ENCODE assay signal across 8 cellular contexts in genomic region chr1:184036517-184036949, GRCh38. TPM values are rescaled to one million over a fixed set of nuclear protein-coding genes. Genes with fewer than 3 reads are reported as not detected.
A peak's percentile ranks its signal among the peaks of the same experiment; 100 is the strongest.
DNase-seq lines count a peak whose midpoint lies in the region; ATAC-seq and TF ChIP-seq lines count a peak whose summit lies in the region.

No MANE protein-coding gene starts in this region.

- no peaks in the 10 kb centered on the region for H3K9me3 Mint-ChIP-seq in activated T-cell treated with anti-CD3 and anti-CD28 coated beads, Interleukin-2, amount 50 U/mL, for 4 hours

- no peak for DNase-seq in AG04449 (ENCODE audit: low read depth, low spot score)
- peak; percentile 28 for DNase-seq in LHCN-M2 (ENCODE audit: low read depth)
- no peak for DNase-seq in activated T-cell treated with anti-CD3 and anti-CD28 coated beads, Interleukin-2, amount 50 U/mL, for 4 hours
- DNase-seq in germinal center (ENCODE audit: low spot score): peak; percentile 6
- DNase-seq in nucleus accumbens (lab: John Stamatoyannopoulos, UW): peak in 29 of 56 donors; percentile 42 to 88 (median 64)
- DNase-seq in NCI-H1105 treated with DMSO at 0.1 percent for 48 hours (lab: John Stamatoyannopoulos, UW): no peak
- DNase-seq in NCI-H187 treated with DMSO at 0.1 percent for 48 hours (lab: John Stamatoyannopoulos, UW): no peak

- H3K4me3 ChIP-seq in AG04449 (ENCODE audit: low read depth, low read length): peak overlapping the region; percentile 64

- CTCF ChIA-PET in AG04449 (lab: Yijun Ruan, JAX): interaction anchor here (1.0 to 1.6 kb wide), 2 partner anchors 10 to 12 kb away, joined by 3 to 5 read pairs; no protein-coding TSS in a partner anchor

- peak overlapping the region; percentile 69 for H3K4me3 Mint-ChIP-seq in activated T-cell treated with anti-CD3 and anti-CD28 coated beads, Interleukin-2, amount 50 U/mL, for 4 hours

- POLR2A ChIA-PET in AG04449 (lab: Yijun Ruan, JAX): interaction anchor here (1.9 kb wide), 1 partner anchor 15 kb away, joined by 11 read pairs; the partner anchor contains the start of gene TSEN15

- H3K27me3 Mint-ChIP-seq in activated T-cell treated with anti-CD3 and anti-CD28 coated beads, Interleukin-2, amount 50 U/mL, for 4 hours (ENCODE audit: low read depth): peaks cover 48% of the 10 kb centered on the region

- peak; percentile 27 for ATAC-seq in GM18907 (IDR thresholded peaks at IDR 0.05; ENCODE audit: unreplicated experiment)
- ATAC-seq in activated T-cell treated with anti-CD3 and anti-CD28 coated beads, Interleukin-2, amount 50 U/mL, for 4 hours: peak; percentile 16 to 22

- no peaks in the 10 kb centered on the region for H3K36me3 Mint-ChIP-seq in activated T-cell treated with anti-CD3 and anti-CD28 coated beads, Interleukin-2, amount 50 U/mL, for 4 hours (ENCODE audit: insufficient read depth)

- no peak for TF ChIP-seq CTCF in AG04449 (IDR thresholded peaks at IDR 0.05; ENCODE audit: insufficient read depth, low read length, missing control alignments)

- H3K4me1 Mint-ChIP-seq in activated T-cell treated with anti-CD3 and anti-CD28 coated beads, Interleukin-2, amount 50 U/mL, for 4 hours (ENCODE audit: low read depth): peaks cover 20% of the 10 kb centered on the region

RNA-seq across cellular contexts. Expression of gene COLGALT2, which starts 1.0 kb away (rescaled TPM):
- 1.9 and 2.1 TPM in 2 replicates for total RNA-seq in LHCN-M2 (2014; rRNA removed)
- polyA plus RNA-seq in LHCN-M2 (2012): 5.0 TPM
- total RNA-seq in activated T-cell treated with anti-CD3 and anti-CD28 coated beads, Interleukin-2, amount 50 U/mL, for 4 hours: 1 to 10 TPM in 2 of 3 donors, under 1 TPM in 1; 0.63 to 1.5 (median 1.2) TPM

RNA-seq across cellular contexts. Expression of gene TSEN15, which starts 15.0 kb away (rescaled TPM):
- total RNA-seq in LHCN-M2 (2014; rRNA removed): 59.8 and 85.3 TPM in 2 replicates
- polyA plus RNA-seq in LHCN-M2 (2012): 39.6 TPM
- 10 to 100 TPM; 54.7 to 58.9 (median 56.3) TPM for total RNA-seq in activated T-cell treated with anti-CD3 and anti-CD28 coated beads, Interleukin-2, amount 50 U/mL, for 4 hours

Comparison
In these comparisons a context has a peak if more than half of its experiments do, and no peak if none do; other contexts are left out.
1. DNase-seq: peak in LHCN-M2 (single experiment), germinal center (single experiment) and nucleus accumbens (29 of 56); none in AG04449 (single experiment), activated T-cell treated with anti-CD3 and anti-CD28 coated beads, Interleukin-2, amount 50 U/mL, for 4 hours (single experiment), NCI-H1105 treated with DMSO at 0.1 percent for 48 hours (single experiment) and NCI-H187 treated with DMSO at 0.1 percent for 48 hours (single experiment).